ENCODE assay signal across 27 cellular contexts in the genomic region with DNA sequence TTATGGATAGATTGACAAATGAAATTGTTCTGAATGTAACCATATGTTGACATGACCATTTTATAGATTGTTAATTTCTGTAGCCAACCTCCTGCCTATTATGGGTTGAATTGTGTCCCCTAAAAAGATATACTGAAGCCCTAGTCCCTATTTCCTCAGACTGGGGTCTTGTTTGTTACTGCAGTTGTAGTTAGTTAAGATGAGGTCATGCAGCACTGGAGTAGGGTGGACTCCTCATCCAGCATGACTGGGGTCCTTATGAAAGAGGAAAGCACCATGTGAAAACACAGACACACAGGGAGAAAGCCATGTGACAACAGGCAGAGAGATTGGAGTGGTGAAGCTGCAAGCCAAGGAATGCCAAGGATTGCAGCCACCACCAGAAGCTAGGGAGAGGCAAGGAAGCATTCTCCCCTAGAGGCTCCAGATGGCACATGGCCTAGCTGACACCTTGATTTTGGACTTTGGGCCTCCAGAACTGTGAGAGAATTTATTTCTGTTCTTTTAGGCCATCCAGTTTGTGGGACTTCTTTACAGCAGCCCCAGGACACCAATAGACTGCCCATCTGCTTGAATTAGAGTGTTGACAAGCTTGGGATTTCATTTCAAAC.
DNase-seq lines count a peak whose midpoint lies in the region; ATAC-seq and TF ChIP-seq lines count a peak whose summit lies in the region.
"Had no signal": no experiment of that assay in that cellular context is flagged by ENCODE, and none has a peak within 500 bp of the region (broad histone marks: within the 10 kb centered on the region; RNA-seq: fewer than 3 reads in every experiment).

No MANE protein-coding gene starts in this region.

- DNase-seq in DMS 273 (lab: John Stamatoyannopoulos, UW; ENCODE audit: unreplicated experiment) (peak; percentile 18), DMS 273 treated with DMSO at 0.1 percent for 48 hours (lab: John Stamatoyannopoulos, UW) (no peak), ELF-1 (ENCODE audit: low read depth, low spot score) (peak; percentile 67), RWPE2 (ENCODE audit: low spot score) (no peak), islet precursor cell (peak; percentile 57), NCI-H1436 (lab: John Stamatoyannopoulos, UW) (no peak)
- DNase-seq: activated CD4-positive, alpha-beta memory T cell treated with anti-CD3 and anti-CD28 coated beads, Interleukin-2, amount 10 ng/mL, durations not matched to agents 7 days and 5 days; activated effector memory CD4-positive, alpha-beta T cell treated with Interleukin-2 at 50 U/mL for 16 hours; activated naive CD8-positive, alpha-beta T cell treated with anti-CD3 and anti-CD28 coated beads, Interleukin-2, amount 50 U/mL, for 24 hours; activated T-cell treated with anti-CD3 and anti-CD28 coated beads for 4 hours; AML-193; CD8-positive, alpha-beta memory T cell; DMS53; GF-D8; H9; heart left ventricle; naive thymus-derived CD8-positive, alpha-beta T cell; NCI-H2171 treated with DMSO at 0.1 percent for 48 hours; NCI-H524; occipital lobe; stimulated activated CD4-positive, alpha-beta T cell treated with anti-CD3 and anti-CD28 coated beads, Interleukin-1b, Interleukin-23, amount 100 ng/mL, for 48 hours had no signal

- no peaks in the 10 kb centered on the region for H3K9me3 ChIP-seq in RWPE2 (ENCODE audit: severe bottlenecking)

- ATAC-seq in RWPE2 (ENCODE audit: low read depth) (no peak), GM19023 (IDR thresholded peaks at IDR 0.05; ENCODE audit: unreplicated experiment) (no peak), HG03342 (IDR thresholded peaks at IDR 0.05; ENCODE audit: unreplicated experiment) (no peak)
- ATAC-seq: activated naive CD8-positive, alpha-beta T cell treated with anti-CD3 and anti-CD28 coated beads, Interleukin-2, amount 50 U/mL, for 24 hours; heart left ventricle had no signal

- TF ChIP-seq CTCF in RWPE2 (IDR thresholded peaks at IDR 0.05; ENCODE audit: poor library complexity, severe bottlenecking), result no peak

- H3K4me1 ChIP-seq in RWPE2 (ENCODE audit: insufficient read depth, poor library complexity, severe bottlenecking), result peaks cover 18% of the 10 kb centered on the region

- no peaks in the 10 kb centered on the region for H3K36me3 ChIP-seq in RWPE2 (ENCODE audit: low read depth)
- H3K36me3 ChIP-seq: heart left ventricle had no signal

- H3K4me3 ChIP-seq in RWPE2 (ENCODE audit: severe bottlenecking), result no peak overlapping the region
- H3K4me3 ChIP-seq: heart left ventricle, skin epidermis had no signal

- H3K27me3 ChIP-seq in RWPE2 (ENCODE audit: insufficient read depth, poor library complexity, severe bottlenecking), result no peaks in the 10 kb centered on the region
- H3K27me3 ChIP-seq: heart left ventricle had no signal

- H3K27ac ChIP-seq in RWPE2 (ENCODE audit: poor library complexity, severe bottlenecking), result peak overlapping the region; percentile 82
- H3K27ac ChIP-seq: 22Rv1, heart left ventricle, HL-60, RWPE1, skin epidermis had no signal

Comparison
In these comparisons a context has a peak if more than half of its experiments do, and no peak if none do; other contexts are left out.
1. DNase-seq: peak in DMS 273 (single experiment), ELF-1 (single experiment) and islet precursor cell (single experiment); none in DMS 273 treated with DMSO at 0.1 percent for 48 hours (single experiment), RWPE2 (single experiment) and NCI-H1436 (single experiment).